In the genomic region with DNA sequence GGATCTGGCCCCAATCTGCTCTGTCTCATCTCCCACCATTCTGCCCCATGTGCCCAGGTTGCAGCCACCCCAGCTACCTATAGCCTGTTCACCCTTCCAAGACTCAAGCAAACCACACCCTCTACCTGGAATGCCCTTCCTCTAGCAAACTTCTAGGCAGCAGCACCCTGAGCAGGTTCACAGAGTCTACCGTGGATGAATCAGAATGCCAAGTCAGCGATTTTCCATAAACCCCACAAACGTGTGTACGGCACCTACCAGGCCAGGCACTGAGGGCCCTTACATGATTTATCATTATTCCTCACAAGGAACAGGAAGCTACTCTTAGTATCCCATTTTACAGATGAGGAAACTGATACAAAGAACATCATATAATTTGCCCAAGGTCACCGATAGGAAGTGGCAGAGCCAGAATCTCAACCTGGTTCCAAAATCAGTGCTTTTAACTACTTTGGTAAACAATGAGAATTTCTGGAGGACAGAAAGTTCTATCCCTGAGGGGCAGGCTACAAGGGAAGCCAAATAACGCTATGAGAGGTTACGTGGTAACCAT, we compare ENCODE assay signal across 26 cellular contexts.
"Had no signal": no experiment of that assay in that cellular context is flagged by ENCODE, and none has a peak within 500 bp of the region (broad histone marks: within the 10 kb centered on the region; RNA-seq: fewer than 3 reads in every experiment).

No MANE protein-coding gene starts in this region.

- H3K27me3 ChIP-seq: colonic mucosa, esophagus muscularis mucosa, gastroesophageal sphincter, hepatocyte, left lung had no signal

- H3K27me3 Mint-ChIP-seq: dendritic cell treated with granulocyte-macrophage colony-stimulating factor and Interleukin-4, amounts not matched to agents 40 ng/mL and 50 ng/mL, for 4 days had no signal

- H3K9me3 Mint-ChIP-seq: dendritic cell treated with granulocyte-macrophage colony-stimulating factor and Interleukin-4, amounts not matched to agents 40 ng/mL and 50 ng/mL, for 4 days; effector memory CD8-positive, alpha-beta T cell had no signal

- H3K4me1 ChIP-seq: colonic mucosa, foreskin keratinocyte, left lung had no signal

- H3K9me3 ChIP-seq: colonic mucosa, esophagus muscularis mucosa, gastroesophageal sphincter, heart left ventricle, left lung, lower lobe of right lung, mucosa of descending colon had no signal

- H3K36me3 Mint-ChIP-seq: mesothelial cell of epicardium, naive B cell had no signal

- H3K27ac Mint-ChIP-seq: dendritic cell treated with granulocyte-macrophage colony-stimulating factor and Interleukin-4, amounts not matched to agents 40 ng/mL and 50 ng/mL, for 4 days; effector memory CD8-positive, alpha-beta T cell; endodermal cell; mesothelial cell of epicardium had no signal

- H3K4me3 ChIP-seq: colonic mucosa, esophagus muscularis mucosa, gastroesophageal sphincter, heart left ventricle, hepatocyte, left lung, lower lobe of right lung, mucosa of descending colon had no signal

- H3K79me2 ChIP-seq: hepatocyte had no signal

- H2AFZ ChIP-seq: hepatocyte had no signal

- H3K4me3 Mint-ChIP-seq: dendritic cell treated with granulocyte-macrophage colony-stimulating factor and Interleukin-4, amounts not matched to agents 40 ng/mL and 50 ng/mL, for 4 days; effector memory CD8-positive, alpha-beta T cell; endodermal cell; mesothelial cell of epicardium had no signal

- H3K27ac ChIP-seq: colonic mucosa, epithelial cell of prostate, esophagus muscularis mucosa, foreskin keratinocyte, gastroesophageal sphincter, heart left ventricle, hepatocyte, left lung, lower lobe of right lung had no signal

- H3K36me3 ChIP-seq: colonic mucosa, esophagus muscularis mucosa, gastroesophageal sphincter, heart left ventricle, left lung, lower lobe of right lung had no signal

- ATAC-seq: effector memory CD8-positive, alpha-beta T cell; foreskin keratinocyte; gastroesophageal sphincter; heart left ventricle; left cardiac atrium; left lung; left ventricle myocardium superior; mucosa of descending colon had no signal

- H3K4me2 ChIP-seq: hepatocyte had no signal

- H3K4me1 Mint-ChIP-seq: naive B cell had no signal

- FAIRE-seq: endometrium, frontal cortex, islet of Langerhans, keratinocyte had no signal

- DNase-seq: colonic mucosa; cortex of kidney; effector CD8-positive, alpha-beta T cell; effector memory CD8-positive, alpha-beta T cell; endodermal cell; erythroblast; foreskin keratinocyte; heart left ventricle; hypothalamus; left cardiac atrium; left lung; left ventricle myocardium superior; lower lobe of right lung; mesenchymal stem cell; mucosa of descending colon; naive B cell had no signal
